6 cellular contexts compared by ENCODE assay signal in genomic region chr4:140818433-140818832, GRCh38.
"Had no signal": no experiment of that assay in that cellular context is flagged by ENCODE, and none has a peak within 500 bp of the region (broad histone marks: within the 10 kb centered on the region; RNA-seq: fewer than 3 reads in every experiment).

No MANE protein-coding gene starts in this region.

- H3K4me3 ChIP-seq: GM23248 had no signal

- FAIRE-seq: HTR-8/SVneo had no signal

- H2AFZ ChIP-seq: GM23248 had no signal

- H3K9ac ChIP-seq: GM23248 had no signal

- DNase-seq: GM23248, GOT3, H7, HCEC 1CT, KBM-7 had no signal

- H3K27ac ChIP-seq: GM23248 had no signal
